16 cellular contexts compared by ENCODE assay signal in the genomic region with DNA sequence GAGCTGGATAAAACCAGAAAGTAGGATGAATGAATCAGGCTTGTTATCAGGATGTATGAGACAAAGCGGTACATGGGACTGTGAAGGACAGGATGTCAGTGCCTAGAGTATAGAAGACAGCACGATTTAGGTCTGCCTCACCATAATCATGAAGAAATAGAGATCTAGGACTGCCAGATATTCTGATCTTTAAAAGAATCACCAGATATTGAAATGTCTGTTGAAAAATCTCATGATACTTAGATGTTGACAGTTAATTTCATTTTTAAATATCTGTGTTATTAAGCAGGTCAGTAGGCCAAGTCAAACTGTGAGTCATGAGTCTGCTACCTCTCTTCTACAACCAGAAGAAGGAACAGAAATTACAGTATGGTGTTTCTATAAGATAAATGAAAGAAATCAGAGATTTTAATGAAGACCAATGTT.
DNase-seq lines count a peak whose midpoint lies in the region; ATAC-seq, FAIRE-seq and TF ChIP-seq lines count a peak whose summit lies in the region.
"Had no signal": no experiment of that assay in that cellular context is flagged by ENCODE, and none has a peak within 500 bp of the region (broad histone marks: within the 10 kb centered on the region; RNA-seq: fewer than 3 reads in every experiment).

No MANE protein-coding gene starts in this region.

- WGBS in lower leg skin, 2 donors, result 80 to 87% methylated on average over 2 of the region's 2 CpGs

- H3K9ac ChIP-seq in endothelial cell of umbilical vein (replicated peaks; ENCODE audit: extremely low read depth, insufficient read depth, low read length), result no peak overlapping the region
- H3K9ac ChIP-seq: BLaER1 had no signal

- H3K27me3 ChIP-seq in CD4-positive, CD25-positive, alpha-beta regulatory T cell (ENCODE audit: control insufficient read depth, insufficient read depth, low read length), result no peaks in the 10 kb centered on the region
- H3K27me3 ChIP-seq in endothelial cell of umbilical vein (ENCODE audit: control insufficient read depth in 2 of 2, insufficient read depth in 2 of 2, low read length in 2 of 2), result no peaks in the 10 kb centered on the region
- H3K27me3 ChIP-seq: BLaER1 had no signal

- peak; percentile 79 for FAIRE-seq in endothelial cell of umbilical vein (lab: Jason Lieb, UNC)
- FAIRE-seq: K562 had no signal

- POLR2A ChIA-PET in endothelial cell of umbilical vein (lab: Charles Lee), result no interaction called here

- peak overlapping the region; percentile 20 for H3K4me2 ChIP-seq in endothelial cell of umbilical vein (ENCODE audit: insufficient read depth, low read length)
- H3K4me2 ChIP-seq: BLaER1 had no signal

- H3K27ac ChIP-seq in CD4-positive, CD25-positive, alpha-beta regulatory T cell (ENCODE audit: insufficient read depth, low read length, poor library complexity, severe bottlenecking), result peak overlapping the region; percentile 28
- H3K27ac ChIP-seq in endothelial cell of umbilical vein (ENCODE audit: insufficient read depth, low read depth, low read length), result peak overlapping the region; percentile 49
- H3K27ac ChIP-seq: BLaER1, coronary artery had no signal

- TF ChIP-seq CTCF in endothelial cell of umbilical vein (IDR thresholded peaks at IDR 0.05; ENCODE audit: extremely low read depth in 1 of 2, insufficient read depth in 1 of 2, low read depth in 1 of 2, low read length in 2 of 2) (no peak), lower leg skin (IDR thresholded peaks at IDR 0.05) (no peak)

- H2AFZ ChIP-seq in endothelial cell of umbilical vein (ENCODE audit: low read depth, low read length), result no peak overlapping the region

- H3K36me3 Mint-ChIP-seq in CD4-positive, CD25-positive, alpha-beta regulatory T cell, result peaks cover 23% of the 10 kb centered on the region

- peak; percentile 49 to 69 for ATAC-seq in CD4-positive, CD25-positive, alpha-beta regulatory T cell (ENCODE audit: low read depth in 2 of 2)
- ATAC-seq in GM18520 (IDR thresholded peaks at IDR 0.05; ENCODE audit: unreplicated experiment), result peak; percentile 23
- ATAC-seq: K562 had no signal

- no peak for TF ChIP-seq POLR2A in endothelial cell of umbilical vein (IDR thresholded peaks at IDR 0.05; ENCODE audit: low read depth, low read length)
- no peak for TF ChIP-seq POLR2A in lower leg skin (IDR thresholded peaks at IDR 0.05)

- intact Hi-C loops in endothelial cell of umbilical vein (cut with micrococcal nuclease), result no loop called here
- intact Hi-C loops in lower leg skin (cut with DNase I; ENCODE audit: low total_unique reads), result loop anchor here (10.0 kb wide), 1 partner anchor 1573 kb away; no protein-coding TSS in a partner anchor

- peaks cover 2% of the 10 kb centered on the region for H3K36me3 ChIP-seq in CD4-positive, CD25-positive, alpha-beta regulatory T cell (ENCODE audit: control insufficient read depth, insufficient read depth, low read length)
- H3K36me3 ChIP-seq in endothelial cell of umbilical vein (ENCODE audit: control insufficient read depth in 2 of 2, extremely low read depth in 1 of 2, insufficient read depth in 2 of 2, low read length in 2 of 2), result no peaks in the 10 kb centered on the region

- CTCF ChIA-PET in endothelial cell of umbilical vein (lab: Charles Lee), result interaction anchor here (1.7 to 2.2 kb wide), 3 partner anchors 10 to 65 kb away, joined by 6 to 7 read pairs (median 7); partner anchors contain the start of gene ST8SIA4

- no peaks in the 10 kb centered on the region for H3K79me2 ChIP-seq in endothelial cell of umbilical vein (ENCODE audit: control insufficient read depth, insufficient read depth, low read length)

- H3K9me3 Mint-ChIP-seq in CD4-positive, CD25-positive, alpha-beta regulatory T cell, result no peaks in the 10 kb centered on the region

- dilution Hi-C loops in endothelial cell of umbilical vein (cut with MboI; ENCODE audit: extremely low pct_ligation_motif_present, low sequenced_read_pairs), result no loop called here

- no peaks in the 10 kb centered on the region for H3K9me1 ChIP-seq in endothelial cell of umbilical vein (replicated peaks; ENCODE audit: control insufficient read depth, extremely low read depth, insufficient read depth, low read length)

- H3K4me1 Mint-ChIP-seq in CD4-positive, CD25-positive, alpha-beta regulatory T cell, result peaks cover 36 to 67% (median 57%) of the 10 kb centered on the region in 4 donors

- peak in 1 of 3 donors; percentile 24 for DNase-seq in CD4-positive, CD25-positive, alpha-beta regulatory T cell
- DNase-seq in NCI-H226, result peak; percentile 17
- peak; percentile 80 for DNase-seq in endothelial cell of umbilical vein (ENCODE audit: low read depth, low spot score)
- no peak for DNase-seq in NCI-H345 (lab: John Stamatoyannopoulos, UW)
- no peak for DNase-seq in SK-N-DZ (ENCODE audit: low spot score)
- no peak for DNase-seq in DMS53 (lab: John Stamatoyannopoulos, UW)
- DNase-seq in lower leg skin (ENCODE audit: low spot score in 2 of 2), result no peak
- DNase-seq: activated CD4-positive, alpha-beta T cell treated with anti-CD3 and anti-CD28 coated beads for 4 hours; activated naive CD8-positive, alpha-beta T cell treated with anti-CD3 and anti-CD28 coated beads, Interleukin-2, amount 10 ng/mL, durations not matched to agents 7 days and 5 days; NCI-H187 treated with DMSO at 0.1 percent for 48 hours; stimulated activated CD4-positive, alpha-beta T cell treated with anti-CD3 and anti-CD28 coated beads, Interleukin-2, amount 100 ng/mL, for 24 hours; stimulated activated naive CD4-positive, alpha-beta T cell treated with Interleukin-2 at 50 U/mL for 16 hours had no signal

- no peaks in the 10 kb centered on the region for H3K27me3 Mint-ChIP-seq in CD4-positive, CD25-positive, alpha-beta regulatory T cell
- H3K27me3 Mint-ChIP-seq: activated naive CD8-positive, alpha-beta T cell treated with anti-CD3 and anti-CD28 coated beads, Interleukin-2, amount 10 ng/mL, durations not matched to agents 7 days and 5 days had no signal

- peak overlapping the region; percentile 4 to 52 (median 21) for H3K4me3 Mint-ChIP-seq in CD4-positive, CD25-positive, alpha-beta regulatory T cell
- H3K4me3 Mint-ChIP-seq: activated naive CD8-positive, alpha-beta T cell treated with anti-CD3 and anti-CD28 coated beads, Interleukin-2, amount 10 ng/mL, durations not matched to agents 7 days and 5 days had no signal

- peak overlapping the region; percentile 1 to 78 (median 68) for H3K27ac Mint-ChIP-seq in CD4-positive, CD25-positive, alpha-beta regulatory T cell
- H3K27ac Mint-ChIP-seq: activated naive CD8-positive, alpha-beta T cell treated with anti-CD3 and anti-CD28 coated beads, Interleukin-2, amount 10 ng/mL, durations not matched to agents 7 days and 5 days had no signal

- no peaks in the 10 kb centered on the region for H4K20me1 ChIP-seq in endothelial cell of umbilical vein (replicated peaks; ENCODE audit: control insufficient read depth, extremely low read depth, insufficient read depth, low read length)

- BruUV-seq in endothelial cell of umbilical vein (replicated peaks; lab: Mats Ljungman, UMichigan), result no TSS peak

- peaks cover 42% of the 10 kb centered on the region for H3K4me1 ChIP-seq in CD4-positive, CD25-positive, alpha-beta regulatory T cell (ENCODE audit: control insufficient read depth, insufficient read depth, low read length, poor library complexity, severe bottlenecking)
- H3K4me1 ChIP-seq in endothelial cell of umbilical vein (ENCODE audit: control insufficient read depth, extremely low read depth, insufficient read depth, low read length), result peaks cover 44% of the 10 kb centered on the region
- H3K4me1 ChIP-seq: BLaER1 had no signal

- peak overlapping the region; percentile 8 for H3K4me3 ChIP-seq in CD4-positive, CD25-positive, alpha-beta regulatory T cell (ENCODE audit: low read depth, low read length)
- H3K4me3 ChIP-seq in endothelial cell of umbilical vein (replicated peaks in 1 of 3; ENCODE audit: insufficient read depth in 1 of 3, low read depth in 1 of 3, low read length in 3 of 3), result no peak overlapping the region
- no peak overlapping the region for H3K4me3 ChIP-seq in lower leg skin (ENCODE audit: low read depth, poor library complexity, severe bottlenecking)
- H3K4me3 ChIP-seq: BLaER1, coronary artery, K562 had no signal

- H3K9me3 ChIP-seq in CD4-positive, CD25-positive, alpha-beta regulatory T cell (ENCODE audit: control insufficient read depth in 2 of 2, low read length in 2 of 2), result no peaks in the 10 kb centered on the region
- no peaks in the 10 kb centered on the region for H3K9me3 ChIP-seq in endothelial cell of umbilical vein (replicated peaks; ENCODE audit: control insufficient read depth, insufficient read depth, low read length)
- H3K9me3 ChIP-seq: BLaER1 had no signal

TF ChIP-seq in endothelial cell of umbilical vein, 7 proteins besides CTCF, POLR2A, EP300 and RAD21:
- no peak for TF ChIP-seq EZH2 (IDR thresholded peaks at IDR 0.05; ENCODE audit: borderline replicate concordance, low read depth, low read length, severe bottlenecking)
- no peak for TF ChIP-seq MYC (IDR thresholded peaks at IDR 0.05; ENCODE audit: low read depth, low read length)
- peak; percentile 29 for TF ChIP-seq JUN (IDR thresholded peaks at IDR 0.05; ENCODE audit: borderline replicate concordance, insufficient read depth, insufficient read length, low read depth)
- TF ChIP-seq GATA2 (IDR thresholded peaks at IDR 0.05; ENCODE audit: insufficient read depth, insufficient read length, low read depth, low read length), result no peak
- no peak for TF ChIP-seq POLR2AphosphoS5 (IDR thresholded peaks at IDR 0.05; ENCODE audit: insufficient read depth, low read depth, low read length)
- peak; percentile 62 for TF ChIP-seq FOS (IDR thresholded peaks at IDR 0.05; ENCODE audit: borderline replicate concordance, insufficient read depth, low read length)
- TF ChIP-seq MAX (IDR thresholded peaks at IDR 0.05; ENCODE audit: insufficient read depth, insufficient read length), result no peak
TF ChIP-seq in endothelial cell of umbilical vein: peak in this region for 2.

Comparison
In these comparisons a context has a peak if more than half of its experiments do, and no peak if none do; other contexts are left out.
1. DNase-seq: peak in NCI-H226 (single experiment) and endothelial cell of umbilical vein (single experiment); none in NCI-H345 (single experiment), SK-N-DZ (single experiment), DMS53 (single experiment) and lower leg skin (0 of 2).